Comparison of ENCODE assay signal across 30 cellular contexts in genomic region chr18:21502661-21503060, GRCh38.
"Had no signal": no experiment of that assay in that cellular context is flagged by ENCODE, and none has a peak within 500 bp of the region (broad histone marks: within the 10 kb centered on the region; RNA-seq: fewer than 3 reads in every experiment).

No MANE protein-coding gene starts in this region.

- H3K4me3 Mint-ChIP-seq: immature natural killer cell; memory B cell; naive thymus-derived CD4-positive, alpha-beta T cell; nephron; neural progenitor cell; stimulated activated naive B cell treated with anti-CD40 and anti-IgM and Interleukin-4, amounts not matched to agents 10 μg/mL and 1 μg/mL and 100 μg/mL, for 72 hours; type B pancreatic cell had no signal

- H3K27ac ChIP-seq: left ventricle myocardium inferior, neural progenitor cell, neutrophil, parathyroid adenoma, right atrium auricular region, right lobe of liver, stomach, suprapubic skin, thoracic aorta, tibial nerve, uterus had no signal

- ATAC-seq: left colon; mucosa of descending colon; naive thymus-derived CD4-positive, alpha-beta T cell; right lobe of liver; stimulated activated naive B cell treated with anti-CD40 and anti-IgM and Interleukin-4, amounts not matched to agents 10 μg/mL and 1 μg/mL and 100 μg/mL, for 72 hours; stimulated activated naive CD8-positive, alpha-beta T cell treated with anti-CD3 and anti-CD28 coated beads, Interleukin-15, Interleukin-2, amounts not matched to agents 100 U/mL and 50 U/mL, for 24 hours had no signal

- H3K27ac Mint-ChIP-seq: immature natural killer cell; memory B cell; naive thymus-derived CD4-positive, alpha-beta T cell; nephron; neural progenitor cell; stimulated activated naive B cell treated with anti-CD40 and anti-IgM and Interleukin-4, amounts not matched to agents 10 μg/mL and 1 μg/mL and 100 μg/mL, for 72 hours; type B pancreatic cell had no signal

- H3K9me3 Mint-ChIP-seq: immature natural killer cell; memory B cell; naive thymus-derived CD4-positive, alpha-beta T cell; nephron; neural progenitor cell; stimulated activated naive B cell treated with anti-CD40 and anti-IgM and Interleukin-4, amounts not matched to agents 10 μg/mL and 1 μg/mL and 100 μg/mL, for 72 hours; type B pancreatic cell had no signal

- H3K9ac ChIP-seq: neural progenitor cell, parathyroid adenoma had no signal

- H3K4me1 Mint-ChIP-seq: immature natural killer cell; memory B cell; naive thymus-derived CD4-positive, alpha-beta T cell; nephron; neural progenitor cell; stimulated activated naive B cell treated with anti-CD40 and anti-IgM and Interleukin-4, amounts not matched to agents 10 μg/mL and 1 μg/mL and 100 μg/mL, for 72 hours had no signal

- H3K4me3 ChIP-seq: left ventricle myocardium inferior, lung, mucosa of descending colon, neural progenitor cell, right atrium auricular region, right lobe of liver, smooth muscle cell, stomach, suprapubic skin, thoracic aorta, tibial nerve, uterus had no signal

- H3K27me3 ChIP-seq: neural progenitor cell, neutrophil, right atrium auricular region, right lobe of liver, stomach, suprapubic skin, tibial nerve, uterus had no signal

- H3K79me2 ChIP-seq: parathyroid adenoma had no signal

- H2AFZ ChIP-seq: neural progenitor cell, parathyroid adenoma had no signal

- H3K4me2 ChIP-seq: neural progenitor cell, smooth muscle cell had no signal

- H3K4me1 ChIP-seq: left ventricle myocardium inferior, neural progenitor cell, parathyroid adenoma, right atrium auricular region, right lobe of liver, stomach, suprapubic skin, tibial nerve, uterus had no signal

- H3K9me3 ChIP-seq: left ventricle myocardium inferior, mucosa of descending colon, neutrophil, right atrium auricular region, right lobe of liver, stomach, suprapubic skin, thoracic aorta, tibial nerve, uterus had no signal

- H3K27me3 Mint-ChIP-seq: naive thymus-derived CD4-positive, alpha-beta T cell; stimulated activated naive B cell treated with anti-CD40 and anti-IgM and Interleukin-4, amounts not matched to agents 10 μg/mL and 1 μg/mL and 100 μg/mL, for 72 hours; type B pancreatic cell had no signal

- DNase-seq: hypothalamus; immature natural killer cell; kidney; left colon; left ventricle myocardium inferior; midbrain; mucosa of descending colon; naive thymus-derived CD4-positive, alpha-beta T cell; occipital lobe; right lobe of liver; stimulated activated CD4-positive, alpha-beta T cell treated with anti-CD3 and anti-CD28 coated beads, Interleukin-1b, Interleukin-23, amount 100 ng/mL, for 48 hours; stimulated activated CD4-positive, alpha-beta T cell treated with anti-CD3 and anti-CD28 coated beads, Interleukin-2, amount 100 ng/mL, for 48 hours; stimulated activated CD4-positive, alpha-beta T cell treated with anti-CD3 and anti-CD28 coated beads, Interleukin-4, amount 100 ng/mL, for 4 hours; stimulated activated CD8-positive, alpha-beta memory T cell treated with anti-CD3 and anti-CD28 coated beads, Interleukin-4, amount 100 ng/mL, for 48 hours; stimulated activated naive B cell treated with anti-CD40 and anti-IgM and Interleukin-4, amounts not matched to agents 10 μg/mL and 1 μg/mL and 100 μg/mL, for 72 hours; stimulated activated naive CD8-positive, alpha-beta T cell treated with anti-CD3 and anti-CD28 coated beads, Interleukin-15, Interleukin-2, amounts not matched to agents 100 U/mL and 50 U/mL, for 24 hours; stomach; uterus had no signal

- H3K36me3 Mint-ChIP-seq: immature natural killer cell; memory B cell; naive thymus-derived CD4-positive, alpha-beta T cell; stimulated activated naive B cell treated with anti-CD40 and anti-IgM and Interleukin-4, amounts not matched to agents 10 μg/mL and 1 μg/mL and 100 μg/mL, for 72 hours; type B pancreatic cell had no signal

- H3K36me3 ChIP-seq: left ventricle myocardium inferior, neutrophil, right lobe of liver, suprapubic skin, uterus had no signal
